Comparison of ENCODE assay signal across 10 cellular contexts in the genomic region with DNA sequence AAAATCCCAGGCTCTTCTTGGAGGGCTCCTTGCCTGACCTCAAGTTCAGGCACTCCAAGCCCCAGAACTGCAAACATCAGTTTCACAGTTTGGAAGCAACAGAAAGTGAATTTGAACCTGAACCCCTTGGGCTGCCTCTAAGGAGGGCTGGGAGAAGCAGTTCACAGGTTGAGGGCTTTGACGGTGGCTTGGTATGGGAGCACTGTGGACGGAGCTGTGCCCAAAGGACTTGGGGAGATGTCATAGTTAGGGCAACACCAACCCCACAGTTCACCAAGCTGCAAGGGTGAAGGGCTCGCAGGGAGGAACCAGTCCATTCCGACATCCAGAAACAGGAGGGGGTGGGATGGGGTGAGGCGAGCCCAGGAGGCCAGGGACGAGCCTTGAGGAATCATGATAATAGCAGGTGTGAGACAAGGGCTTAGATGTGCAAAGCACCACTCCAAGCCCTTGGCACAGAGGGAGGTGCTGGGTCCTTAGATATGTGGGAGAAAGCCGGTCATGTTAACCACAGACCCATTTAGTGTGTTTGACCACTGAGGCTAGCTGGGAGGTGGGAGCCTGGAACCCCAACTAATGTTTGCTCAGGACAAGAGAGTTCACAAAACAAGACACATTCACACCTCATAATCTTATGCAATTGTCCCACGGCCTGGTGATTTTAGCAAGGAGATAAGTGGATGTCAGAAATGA. TPM values are rescaled to one million over a fixed set of nuclear protein-coding genes. Genes with fewer than 3 reads are reported as not detected.
DNase-seq lines count a peak whose midpoint lies in the region; ATAC-seq and TF ChIP-seq lines count a peak whose summit lies in the region.
"Had no signal": no experiment of that assay in that cellular context is flagged by ENCODE, and none has a peak within 500 bp of the region (broad histone marks: within the 10 kb centered on the region; RNA-seq: fewer than 3 reads in every experiment).

No MANE protein-coding gene starts in this region.

- POLR2A ChIA-PET in HEK293T (lab: Yijun Ruan, JAX) = no interaction called here

- DNase-seq in AG09309 (ENCODE audit: low read depth) (no peak), HEK293T (ENCODE audit: extremely low spot score) (peak; percentile 4), natural killer cell (no peak), A172 (ENCODE audit: low spot score) (no peak), AML-193 (lab: John Stamatoyannopoulos, UW) (no peak)
- no peak for DNase-seq in central memory CD8-positive, alpha-beta T cell (ENCODE audit: low spot score in 2 of 2)
- DNase-seq: activated CD8-positive, alpha-beta memory T cell treated with anti-CD3 and anti-CD28 coated beads for 24 hours; NCI-H748 treated with DMSO at 0.1 percent for 48 hours had no signal

- H3K4me3 Mint-ChIP-seq in central memory CD8-positive, alpha-beta T cell = peak overlapping the region; percentile 36
- peak overlapping the region; percentile 52 for H3K4me3 Mint-ChIP-seq in natural killer cell

- CTCF ChIA-PET in HEK293T (lab: Yijun Ruan, JAX) = no interaction called here

- no peak for ATAC-seq in central memory CD8-positive, alpha-beta T cell (replicated peaks; ENCODE audit: extremely low read depth, poor library complexity, severe bottlenecking)
- ATAC-seq in natural killer cell = no peak
- no peak for ATAC-seq in HG02870 (IDR thresholded peaks at IDR 0.05; ENCODE audit: unreplicated experiment)
- ATAC-seq in GM19324 (IDR thresholded peaks at IDR 0.05; ENCODE audit: low FRiP score, unreplicated experiment) = no peak

- H3K4me1 Mint-ChIP-seq in central memory CD8-positive, alpha-beta T cell = peaks cover 26% of the 10 kb centered on the region
- H3K4me1 Mint-ChIP-seq in natural killer cell = peaks cover 26 to 27% of the 10 kb centered on the region in 2 donors

- no peaks in the 10 kb centered on the region for H3K9me3 Mint-ChIP-seq in central memory CD8-positive, alpha-beta T cell
- H3K9me3 Mint-ChIP-seq in natural killer cell = no peaks in the 10 kb centered on the region

- H3K27ac Mint-ChIP-seq in central memory CD8-positive, alpha-beta T cell (ENCODE audit: low read depth) = peak overlapping the region; percentile 40
- peak overlapping the region; percentile 57 to 69 for H3K27ac Mint-ChIP-seq in natural killer cell

- peak overlapping the region; percentile 92 for H3K4me3 ChIP-seq in AG09309 (ENCODE audit: control insufficient read depth, low read depth, low read length)

- no peaks in the 10 kb centered on the region for H3K27me3 Mint-ChIP-seq in central memory CD8-positive, alpha-beta T cell
- no peaks in the 10 kb centered on the region for H3K27me3 Mint-ChIP-seq in natural killer cell (ENCODE audit: low read depth in 2 of 2)

- intact Hi-C loops in natural killer cell (cut with micrococcal nuclease) = no loop called here

- TF ChIP-seq CTCF in AG09309 (IDR thresholded peaks at IDR 0.05; ENCODE audit: control insufficient read depth, insufficient read depth, low read depth, low read length, missing control alignments) = no peak
- TF ChIP-seq CTCF in natural killer cell (IDR thresholded peaks at IDR 0.05) = no peak

- H3K36me3 Mint-ChIP-seq in central memory CD8-positive, alpha-beta T cell (ENCODE audit: insufficient read depth) = peaks cover 10% of the 10 kb centered on the region
- H3K36me3 Mint-ChIP-seq in natural killer cell = no peaks in the 10 kb centered on the region

TF ChIP-seq in HEK293T, 16 proteins besides CTCF, POLR2A, EP300 and RAD21:
- TF ChIP-seq FOXM1 (IDR thresholded peaks at IDR 0.05; ENCODE audit: borderline replicate concordance) = no peak

RNA-seq across cellular contexts. Expression of gene CEBPB, which starts 4.3 kb away (rescaled TPM):
- total RNA-seq in natural killer cell = 10 to 100 TPM; 32.1 to 79.8 (median 68.2) TPM
- total RNA-seq in A172 (2014; rRNA removed; shearing (Covaris generic)) = 26.8 and 31.5 TPM in 2 replicates

RNA-seq across cellular contexts. Expression of gene PEDS1, which starts 41.5 kb away (rescaled TPM):
- 10 to 100 TPM; 27.4 to 32.8 (median 31.5) TPM for total RNA-seq in natural killer cell
- 46.3 and 48.7 TPM in 2 replicates for total RNA-seq in A172 (2014; rRNA removed; shearing (Covaris generic))
